Comparison of ENCODE assay signal across 8 cellular contexts in genomic region chr16:12896562-12896961, GRCh38. TPM values are rescaled to one million over a fixed set of nuclear protein-coding genes. Genes with fewer than 3 reads are reported as not detected.
DNase-seq lines count a peak whose midpoint lies in the region; ATAC-seq and TF ChIP-seq lines count a peak whose summit lies in the region.

No MANE protein-coding gene starts in this region.

- no peaks in the 10 kb centered on the region for H3K4me1 ChIP-seq in prostate gland (replicated peaks)

- H3K36me3 ChIP-seq in prostate gland, result no peaks in the 10 kb centered on the region

- H3K4me3 ChIP-seq in prostate gland, result no peak overlapping the region

- no peak overlapping the region for H3K27ac ChIP-seq in prostate gland

- TF ChIP-seq POLR2A in prostate gland (IDR thresholded peaks at IDR 0.05), result no peak

- TF ChIP-seq CTCF in prostate gland (IDR thresholded peaks at IDR 0.05), result peak in 3 of 4 experiments; percentile 15 to 46 (median 31)

- H3K27me3 ChIP-seq in prostate gland (replicated peaks; ENCODE audit: insufficient read depth), result no peaks in the 10 kb centered on the region

- no peaks in the 10 kb centered on the region for H3K9me3 ChIP-seq in prostate gland

- WGBS in prostate gland, result 34% methylated on average over 4 of the region's 4 CpGs

- DNase-seq in NCI-H1417 (lab: John Stamatoyannopoulos, UW), result peak in 2 of 3 experiments; percentile 3 to 22
- DNase-seq in NCI-H1417 treated with DMSO at 0.1 percent for 48 hours (lab: John Stamatoyannopoulos, UW), result no peak
- DNase-seq in NCI-H2029 (lab: John Stamatoyannopoulos, UW), result peak; percentile 35
- peak; percentile 35 for DNase-seq in cerebellar cortex (ENCODE audit: low spot score)
- DNase-seq in prostate gland (ENCODE audit: low spot score), result no peak
- no peak for DNase-seq in T-helper 9 cell

- intact Hi-C loops in prostate gland (cut with DNase I), result loop anchor here (10.0 kb wide), 1 partner anchor 868 kb away; no protein-coding TSS in a partner anchor

- ATAC-seq in GM21360 (IDR thresholded peaks at IDR 0.05; ENCODE audit: unreplicated experiment) (no peak), GM18868 (IDR thresholded peaks at IDR 0.05; ENCODE audit: unreplicated experiment) (no peak)

RNA-seq across cellular contexts. Expression of gene SHISA9, which starts 4.8 kb away (rescaled TPM):
- total RNA-seq in prostate gland, result 10 to 100 TPM; 20.5 to 24.0 TPM

Comparison
In these comparisons a context has a peak if more than half of its experiments do, and no peak if none do; other contexts are left out.
1. DNase-seq: peak in NCI-H1417 (2 of 3), NCI-H2029 (single experiment) and cerebellar cortex (single experiment); none in NCI-H1417 treated with DMSO at 0.1 percent for 48 hours (single experiment), prostate gland (single experiment) and T-helper 9 cell (single experiment).